8 cellular contexts compared by ENCODE assay signal in genomic region chr10:34305189-34305588, GRCh38.
DNase-seq lines count a peak whose midpoint lies in the region; ATAC-seq lines count a peak whose summit lies in the region.

No MANE protein-coding gene starts in this region.

- ATAC-seq in GM19328 (IDR thresholded peaks at IDR 0.05; ENCODE audit: unreplicated experiment) (peak; percentile 98), esophagus mucosa (peak; percentile 99)

- DNase-seq in COLO668 (lab: John Stamatoyannopoulos, UW; ENCODE audit: unreplicated experiment) (peak; percentile 7), HuH-7.5 (ENCODE audit: low spot score) (peak; percentile 15), NCI-H2081 treated with DMSO at 0.1 percent for 48 hours (lab: John Stamatoyannopoulos, UW) (no peak), T-helper 2 cell (no peak), NCI-H1092 treated with DMSO at 0.1 percent for 48 hours (lab: John Stamatoyannopoulos, UW) (no peak), HCEC 1CT (no peak)

Comparison
In these comparisons a context has a peak if more than half of its experiments do, and no peak if none do; other contexts are left out.
1. DNase-seq: peak in COLO668 (single experiment) and HuH-7.5 (single experiment); none in NCI-H2081 treated with DMSO at 0.1 percent for 48 hours (single experiment), T-helper 2 cell (0 of 5), NCI-H1092 treated with DMSO at 0.1 percent for 48 hours (single experiment) and HCEC 1CT (single experiment).